Comparison of ENCODE assay signal across 20 cellular contexts in the genomic region with DNA sequence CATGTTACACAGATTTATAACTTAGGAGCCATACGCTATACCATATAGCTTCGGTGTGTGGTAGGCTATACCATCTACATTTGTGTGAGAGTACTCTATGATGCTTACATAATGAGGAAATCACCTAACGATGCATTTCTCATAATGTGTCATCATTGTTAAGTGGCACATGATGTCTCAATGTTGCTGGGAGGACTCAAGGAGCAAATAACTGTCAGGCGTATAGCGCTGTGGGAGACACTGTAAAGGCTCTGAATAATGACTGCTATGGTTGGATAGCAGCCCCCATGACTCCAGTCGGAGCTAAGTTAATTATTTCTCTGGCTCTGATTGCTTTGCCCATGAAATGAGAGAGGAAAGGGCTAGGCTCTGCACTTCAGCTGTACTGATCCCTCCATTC.
DNase-seq lines count a peak whose midpoint lies in the region; ATAC-seq, FAIRE-seq and TF ChIP-seq lines count a peak whose summit lies in the region.
"Had no signal": no experiment of that assay in that cellular context is flagged by ENCODE, and none has a peak within 500 bp of the region (broad histone marks: within the 10 kb centered on the region; RNA-seq: fewer than 3 reads in every experiment).

No MANE protein-coding gene starts in this region.

- no peak for TF ChIP-seq POLR2A in suprapubic skin (IDR thresholded peaks at IDR 0.05)

- DNase-seq in HCEC 1CT (peak; percentile 1), MV-4-11 (lab: John Stamatoyannopoulos, UW) (peak; percentile 20), bronchial epithelial cell (ENCODE audit: low read depth) (peak; percentile 67), mucosa of descending colon (no peak), suprapubic skin (ENCODE audit: low spot score in 2 of 2) (no peak), RWPE1 (ENCODE audit: low spot score) (no peak)
- DNase-seq: BE2C; CD4-positive, alpha-beta memory T cell; H9; KG1; MG63; NCI-H1092 treated with DMSO at 0.1 percent for 48 hours; NCI-H1694; NCI-H2107; NCI-H446; NCI-H69; SW 1271 had no signal

- intact Hi-C loops in mucosa of descending colon (cut with DNase I, micrococcal nuclease), result no loop called here

- no peak for TF ChIP-seq CTCF in bronchial epithelial cell (IDR thresholded peaks at IDR 0.05; ENCODE audit: insufficient read depth, low read length, severe bottlenecking)
- no peak for TF ChIP-seq CTCF in mucosa of descending colon (IDR thresholded peaks at IDR 0.05)
- no peak for TF ChIP-seq CTCF in suprapubic skin (IDR thresholded peaks at IDR 0.05)
- TF ChIP-seq CTCF in RWPE1 (conservative IDR thresholded peaks at IDR 0.05; ENCODE audit: low read depth), result no peak

- H3K27me3 ChIP-seq in bronchial epithelial cell (ENCODE audit: control insufficient read depth, insufficient read depth, low read length), result no peaks in the 10 kb centered on the region
- peaks cover 3% of the 10 kb centered on the region for H3K27me3 ChIP-seq in suprapubic skin
- H3K27me3 ChIP-seq: MG63 had no signal

- WGBS in suprapubic skin, result 83% methylated on average over 6 of the region's 6 CpGs

- no peak for TF ChIP-seq EP300 in suprapubic skin (IDR thresholded peaks at IDR 0.05)

- H3K27ac ChIP-seq in suprapubic skin (no peak overlapping the region), RWPE1 (no peak overlapping the region)

- peak; percentile 36 for ATAC-seq in mucosa of descending colon
- ATAC-seq in HG03460 (IDR thresholded peaks at IDR 0.05; ENCODE audit: unreplicated experiment), result no peak
- ATAC-seq in HG03521 (IDR thresholded peaks at IDR 0.05; ENCODE audit: unreplicated experiment), result no peak
- ATAC-seq: HepG2 had no signal

- CTCF ChIA-PET in RWPE1 (lab: Yijun Ruan, JAX), result interaction anchor here (0.5 kb wide), 1 partner anchor 280 kb away, joined by 3 read pairs; no protein-coding TSS in a partner anchor

- no peak overlapping the region for H3K4me3 ChIP-seq in bronchial epithelial cell (ENCODE audit: low read depth, low read length)
- no peak overlapping the region for H3K4me3 ChIP-seq in mucosa of descending colon
- H3K4me3 ChIP-seq in suprapubic skin, result no peak overlapping the region
- H3K4me3 ChIP-seq: MG63 had no signal

- H3K4me1 ChIP-seq in mucosa of descending colon (ENCODE audit: low read depth) (no peaks in the 10 kb centered on the region), suprapubic skin (no peaks in the 10 kb centered on the region)
- H3K4me1 ChIP-seq: BE2C had no signal

- FAIRE-seq in bronchial epithelial cell (lab: Jason Lieb, UNC), result no peak
- FAIRE-seq: HepG2 had no signal

- H3K36me3 ChIP-seq in bronchial epithelial cell (ENCODE audit: control insufficient read depth, insufficient read depth, low read length) (no peaks in the 10 kb centered on the region), mucosa of descending colon (ENCODE audit: low read depth) (no peaks in the 10 kb centered on the region), suprapubic skin (no peaks in the 10 kb centered on the region)
- H3K36me3 ChIP-seq: BE2C, MG63 had no signal

- H3K9me3 ChIP-seq in mucosa of descending colon (no peaks in the 10 kb centered on the region), suprapubic skin (no peaks in the 10 kb centered on the region)
- H3K9me3 ChIP-seq: BE2C had no signal

- POLR2A ChIA-PET in RWPE1 (lab: Yijun Ruan, JAX; ENCODE audit: low non-redundant PET), result no interaction called here

Comparison
In these comparisons a context has a peak if more than half of its experiments do, and no peak if none do; other contexts are left out.
1. DNase-seq: peak in HCEC 1CT (single experiment), MV-4-11 (single experiment) and bronchial epithelial cell (single experiment); none in mucosa of descending colon (0 of 3), suprapubic skin (0 of 2) and RWPE1 (single experiment).